In genomic region chr22:31212783-31213626, GRCh38 we compare ENCODE assay signal across 8 cellular contexts. TPM values are rescaled to one million over a fixed set of nuclear protein-coding genes. Genes with fewer than 3 reads are reported as not detected.
DNase-seq lines count a peak whose midpoint lies in the region; ATAC-seq and TF ChIP-seq lines count a peak whose summit lies in the region.

No MANE protein-coding gene starts in this region.

- peak overlapping the region; percentile 72 for H3K9ac ChIP-seq in muscle layer of colon (ENCODE audit: low read length)

- in situ Hi-C loops in brain microvascular endothelial cell (cut with HindIII; ENCODE audit: low pct_ligation_motif_present, low sequenced_read_pairs), result no loop called here

- DNase-seq in AG04449 (ENCODE audit: low read depth, low spot score) (no peak), brain microvascular endothelial cell (no peak), superior temporal gyrus (ENCODE audit: extremely low spot score) (no peak), HuH-7 (ENCODE audit: low spot score) (no peak), T1000 (lab: John Stamatoyannopoulos, UW) (no peak)

- no peaks in the 10 kb centered on the region for H3K27me3 Mint-ChIP-seq in IgD-negative memory B cell

- H3K4me3 ChIP-seq in AG04449 (ENCODE audit: low read depth, low read length) (peak overlapping the region; percentile 79), brain microvascular endothelial cell (ENCODE audit: low read depth, low read length) (peak overlapping the region; percentile 85), muscle layer of colon (ENCODE audit: low read depth in 1 of 2, low read length in 2 of 2) (peak overlapping the region; percentile 84 to 99)

- POLR2A ChIA-PET in AG04449 (lab: Yijun Ruan, JAX), result interaction anchor here (0.6 to 0.9 kb wide), 2 partner anchors 53 to 106 kb away, joined by 3 read pairs; partner anchors contain the start of genes RNF185 and SELENOM

- peak overlapping the region; percentile 78 to 94 (median 91) for H3K4me3 Mint-ChIP-seq in IgD-negative memory B cell

- H3K27ac Mint-ChIP-seq in IgD-negative memory B cell, result peak overlapping the region in 1 of 3 donors; percentile 49

- peaks cover 20 to 32% (median 26%) of the 10 kb centered on the region in 3 donors for H3K4me1 Mint-ChIP-seq in IgD-negative memory B cell

- TF ChIP-seq CTCF in AG04449 (IDR thresholded peaks at IDR 0.05; ENCODE audit: insufficient read depth, low read length, missing control alignments) (no peak), brain microvascular endothelial cell (IDR thresholded peaks at IDR 0.05; ENCODE audit: low read depth, low read length, missing control alignments) (no peak)

- H3K36me3 ChIP-seq in brain microvascular endothelial cell (replicated peaks), result no peaks in the 10 kb centered on the region
- no peaks in the 10 kb centered on the region for H3K36me3 ChIP-seq in muscle layer of colon (ENCODE audit: insufficient read depth, low read length)

- H3K4me1 ChIP-seq in muscle layer of colon (ENCODE audit: insufficient read depth, low read length), result peaks cover 27% of the 10 kb centered on the region

- H3K9me3 Mint-ChIP-seq in IgD-negative memory B cell, result no peaks in the 10 kb centered on the region

- H3K27ac ChIP-seq in brain microvascular endothelial cell, result no peak overlapping the region
- peak overlapping the region; percentile 73 for H3K27ac ChIP-seq in muscle layer of colon (ENCODE audit: low read depth, low read length)

- CTCF ChIA-PET in AG04449 (lab: Yijun Ruan, JAX), result interaction anchor here (0.7 to 8.3 kb wide), 27 partner anchors 12 to 134 kb away, joined by 3 to 201 read pairs (median 6); partner anchors contain the start of genes PATZ1, PIK3IP1, RNF185 and SELENOM

- H3K27me3 ChIP-seq in brain microvascular endothelial cell (replicated peaks) (no peaks in the 10 kb centered on the region), muscle layer of colon (ENCODE audit: control insufficient read depth in 1 of 2, insufficient read depth in 2 of 2, low read length in 2 of 2) (no peaks in the 10 kb centered on the region)

- no peaks in the 10 kb centered on the region for H3K9me3 ChIP-seq in muscle layer of colon (ENCODE audit: low read length)

- H3K36me3 Mint-ChIP-seq in IgD-negative memory B cell, result no peaks in the 10 kb centered on the region

- no peak for ATAC-seq in HG03521 (IDR thresholded peaks at IDR 0.05; ENCODE audit: unreplicated experiment)

RNA-seq across cellular contexts. Expression of gene LIMK2, which starts 0.9 kb away (rescaled TPM):
- 9.1 TPM for polyA plus RNA-seq in IgD-negative memory B cell

RNA-seq across cellular contexts. Expression of gene RNF185, which starts 53.0 kb away (rescaled TPM):
- 22.0 TPM for polyA plus RNA-seq in IgD-negative memory B cell
